15 cellular contexts compared by ENCODE assay signal in genomic region chr1:31531177-31532000, GRCh38. TPM values are rescaled to one million over a fixed set of nuclear protein-coding genes. Genes with fewer than 3 reads are reported as not detected.
A peak's percentile ranks its signal among the peaks of the same experiment; 100 is the strongest.
DNase-seq lines count a peak whose midpoint lies in the region; ATAC-seq and TF ChIP-seq lines count a peak whose summit lies in the region.
"Had no signal": no experiment of that assay in that cellular context is flagged by ENCODE, and none has a peak within 500 bp of the region (broad histone marks: within the 10 kb centered on the region; RNA-seq: fewer than 3 reads in every experiment).

No MANE protein-coding gene starts in this region.

- H3K4me1 Mint-ChIP-seq in activated CD8-positive, alpha-beta T cell treated with anti-CD3 and anti-CD28 coated beads, Interleukin-2, amount 10 ng/mL, durations not matched to agents 7 days and 5 days (ENCODE audit: low read depth) = peaks cover 12% of the 10 kb centered on the region
- H3K4me1 Mint-ChIP-seq in H9 = peaks cover 4% of the 10 kb centered on the region in 2 experiments; a peak in 3 of 4 replicates

- H3K18ac ChIP-seq in IMR-90 (ENCODE audit: low read depth, low read length) (no peak overlapping the region; the same call in 1 of the 2 replicates), H9 (ENCODE audit: insufficient read length, low read depth, low read length) (no peak overlapping the region)

- H4K5ac ChIP-seq in IMR-90 (ENCODE audit: low read depth, low read length) = no peak overlapping the region
- H4K5ac ChIP-seq in H9 (ENCODE audit: insufficient read length, low read depth, low read length) = no peak overlapping the region

- H2AK5ac ChIP-seq in IMR-90 (ENCODE audit: low read depth, low read length) (no peak overlapping the region), H9 (ENCODE audit: insufficient read length, low read length) (no peak overlapping the region)

- no peak overlapping the region for H3K27ac Mint-ChIP-seq in activated CD8-positive, alpha-beta T cell treated with anti-CD3 and anti-CD28 coated beads, Interleukin-2, amount 10 ng/mL, durations not matched to agents 7 days and 5 days
- no peak overlapping the region for H3K27ac Mint-ChIP-seq in H9
- H3K27ac Mint-ChIP-seq: CD4-positive, alpha-beta memory T cell had no signal

- ATAC-seq in IMR-90 (ENCODE audit: low read depth) = peak; percentile 93
- ATAC-seq in activated CD8-positive, alpha-beta T cell treated with anti-CD3 and anti-CD28 coated beads, Interleukin-2, amount 10 ng/mL, durations not matched to agents 7 days and 5 days = no peak
- ATAC-seq in GM21576 (IDR thresholded peaks at IDR 0.05; ENCODE audit: unreplicated experiment) = no peak

- in situ Hi-C loops in IMR-90 (cut with MboI; ENCODE audit: low sequenced_read_pairs) = no loop called here

- H2AFZ ChIP-seq in IMR-90 (replicated peaks; ENCODE audit: low read length, poor library complexity) (no peak overlapping the region), H9 (ENCODE audit: low read length) (no peak overlapping the region)

- H4K8ac ChIP-seq in IMR-90 (ENCODE audit: low read depth in 2 of 2, low read length in 2 of 2) (no peak overlapping the region), H9 (replicated peaks; ENCODE audit: insufficient read length, low read depth, low read length) (no peak overlapping the region)

- H3K9ac ChIP-seq in IMR-90 (ENCODE audit: low read depth, low read length) (no peak overlapping the region), adipocyte (ENCODE audit: low read length) (no peak overlapping the region), H9 (ENCODE audit: extremely low read depth, insufficient read length, low read length) (no peak overlapping the region)

- H3K27ac ChIP-seq in IMR-90 (ENCODE audit: insufficient read depth, low read length) = no peak overlapping the region
- no peak overlapping the region for H3K27ac ChIP-seq in H9 (ENCODE audit: insufficient read length, low read depth, low read length)
- H3K27ac ChIP-seq: ovary, testis had no signal

- H4K91ac ChIP-seq in IMR-90 (ENCODE audit: insufficient read depth, low read depth, low read length) (no peak overlapping the region), H9 (ENCODE audit: insufficient read length, low read depth, low read length) (no peak overlapping the region)

- H2BK20ac ChIP-seq in IMR-90 (ENCODE audit: low read depth, low read length) (no peak overlapping the region), H9 (ENCODE audit: low read depth, low read length, poor library complexity, severe bottlenecking) (no peak overlapping the region)

- H3K23me2 ChIP-seq in H9 (ENCODE audit: insufficient read length, low read depth, low read length, poor library complexity, severe bottlenecking) = no peaks in the 10 kb centered on the region

- H2BK12ac ChIP-seq in H9 (ENCODE audit: insufficient read length, low read depth, low read length) = no peak overlapping the region

- H3K4ac ChIP-seq in IMR-90 (ENCODE audit: low read depth, low read length) (no peak overlapping the region), H9 (ENCODE audit: low read depth, low read length) (no peak overlapping the region)

- H3K4me1 ChIP-seq in IMR-90 (ENCODE audit: control insufficient read depth, insufficient read depth, low read length) (peaks cover 6% of the 10 kb centered on the region), adipocyte (ENCODE audit: control insufficient read depth, insufficient read depth, low read length) (peaks cover 7% of the 10 kb centered on the region), H9 (ENCODE audit: insufficient read depth, low read length) (no peaks in the 10 kb centered on the region)
- H3K4me1 ChIP-seq: testis had no signal

- H3K4me2 ChIP-seq in IMR-90 (ENCODE audit: low read depth, low read length) (peak overlapping the region; percentile 33), H9 (ENCODE audit: insufficient read depth, insufficient read length, low read length) (no peak overlapping the region)

- no peaks in the 10 kb centered on the region for H3K36me3 ChIP-seq in IMR-90 (ENCODE audit: control insufficient read depth, insufficient read depth, low read length)
- H3K36me3 ChIP-seq in adipocyte (ENCODE audit: control insufficient read depth, insufficient read depth, low read length, severe bottlenecking) = no peaks in the 10 kb centered on the region
- H3K36me3 ChIP-seq: ovary had no signal

- H3K23ac ChIP-seq in IMR-90 (ENCODE audit: low read depth, low read length) = no peak overlapping the region
- no peak overlapping the region for H3K23ac ChIP-seq in H9 (ENCODE audit: insufficient read length, low read depth, low read length)

- H2BK5ac ChIP-seq in IMR-90 (ENCODE audit: low read depth, low read length, poor library complexity, severe bottlenecking) (no peak overlapping the region), H9 (ENCODE audit: insufficient read length, low read length) (no peak overlapping the region)

- no peaks in the 10 kb centered on the region; the same call in 1 of the 2 replicates for H3K9me1 ChIP-seq in IMR-90 (ENCODE audit: insufficient read depth, low read length)

- H2BK15ac ChIP-seq in IMR-90 (ENCODE audit: low read depth, low read length) (no peak overlapping the region), H9 (ENCODE audit: low read depth, low read length) (no peak overlapping the region)

- H3K79me1 ChIP-seq in IMR-90 (ENCODE audit: low read depth in 1 of 2, low read length in 2 of 2) (no peaks in the 10 kb centered on the region), H9 (ENCODE audit: insufficient read depth, low read depth, low read length, poor library complexity, severe bottlenecking) (no peaks in the 10 kb centered on the region)

- H3K9me3 ChIP-seq in IMR-90 (ENCODE audit: control insufficient read depth, insufficient read depth, low read length) (no peaks in the 10 kb centered on the region), adipocyte (ENCODE audit: control insufficient read depth, low read length) (no peaks in the 10 kb centered on the region), H9 (ENCODE audit: control insufficient read depth, low read depth, low read length) (no peaks in the 10 kb centered on the region)
- H3K9me3 ChIP-seq: ovary, testis had no signal

- H3K4me3 ChIP-seq in IMR-90 (ENCODE audit: insufficient read depth, low read depth, low read length) (no peak overlapping the region), adipocyte (ENCODE audit: low read length) (no peak overlapping the region)
- H3K4me3 ChIP-seq: ovary, testis had no signal

- no peak for TF ChIP-seq RAD21 in IMR-90 (IDR thresholded peaks at IDR 0.05; ENCODE audit: low read length)

- H4K20me1 ChIP-seq in IMR-90 (ENCODE audit: insufficient read depth, low read length) = no peaks in the 10 kb centered on the region
- no peaks in the 10 kb centered on the region for H4K20me1 ChIP-seq in H9 (ENCODE audit: control insufficient read depth, insufficient read depth, insufficient read length)

- no peak overlapping the region for H3K56ac ChIP-seq in IMR-90 (ENCODE audit: extremely low read depth, insufficient read depth, low read length)
- H3K56ac ChIP-seq in H9 (ENCODE audit: insufficient read length, low read depth, low read length) = no peak overlapping the region

- H3K14ac ChIP-seq in IMR-90 (replicated peaks; ENCODE audit: low read depth, low read length) (no peak overlapping the region), H9 (ENCODE audit: insufficient read depth, low read length) (no peak overlapping the region)

- CTCF ChIA-PET in IMR-90 (lab: Yijun Ruan, JAX) = interaction anchor here (0.7 to 2.0 kb wide), 3 partner anchors 9 to 350 kb away, joined by 3 to 8 read pairs (median 5); no protein-coding TSS in a partner anchor
- CTCF ChIA-PET in activated CD8-positive, alpha-beta T cell treated with anti-CD3 and anti-CD28 coated beads, Interleukin-2, amount 10 ng/mL, durations not matched to agents 7 days and 5 days (lab: Charles Lee) = interaction anchor here (0.9 to 1.4 kb wide), 4 partner anchors 12 to 137 kb away, joined by 3 to 5 read pairs (median 4); no protein-coding TSS in a partner anchor
- CTCF ChIA-PET in HEK293T (lab: Yijun Ruan, JAX) = interaction anchor here (0.7 to 2.6 kb wide), 5 partner anchors 18 to 350 kb away, joined by 3 to 16 read pairs (median 3); no protein-coding TSS in a partner anchor

- peak; percentile 43 for DNase-seq in AG20443 (ENCODE audit: low spot score)
- DNase-seq in IMR-90 = peak; percentile 70
- peak; percentile 15 for DNase-seq in adipocyte (ENCODE audit: low read depth)
- peak; percentile 92 for DNase-seq in islet precursor cell
- DNase-seq in activated CD8-positive, alpha-beta T cell treated with anti-CD3 and anti-CD28 coated beads, Interleukin-2, amount 10 ng/mL, durations not matched to agents 7 days and 5 days = no peak
- DNase-seq in H9 = no peak
- DNase-seq in HEK293T (ENCODE audit: extremely low spot score) = no peak
- DNase-seq: activated CD4-positive, alpha-beta T cell treated with anti-CD3 and anti-CD28 coated beads for 1 hour; activated gamma-delta T cell; CD4-positive, alpha-beta memory T cell; NCI-H146; ovary; RPMI8226; testis had no signal

- no TSS peak for BruUV-seq in IMR-90 (replicated peaks; lab: Mats Ljungman, UMichigan)

- no peak overlapping the region for H3T11ph ChIP-seq in H9 (ENCODE audit: low read length)

- peaks cover 18% of the 10 kb centered on the region for H3K27me3 ChIP-seq in IMR-90 (ENCODE audit: control insufficient read depth, insufficient read depth, low read length)
- H3K27me3 ChIP-seq in adipocyte (replicated peaks; ENCODE audit: control insufficient read depth, insufficient read depth, low read length) = peaks cover 3% of the 10 kb centered on the region
- H3K27me3 ChIP-seq in H9 (ENCODE audit: insufficient read depth, low read length) = no peaks in the 10 kb centered on the region
- H3K27me3 ChIP-seq: ovary, testis had no signal

- H3K9me3 Mint-ChIP-seq in activated CD8-positive, alpha-beta T cell treated with anti-CD3 and anti-CD28 coated beads, Interleukin-2, amount 10 ng/mL, durations not matched to agents 7 days and 5 days (ENCODE audit: insufficient read depth) = no peaks in the 10 kb centered on the region
- H3K9me3 Mint-ChIP-seq in H9 = no peaks in the 10 kb centered on the region

- no peaks in the 10 kb centered on the region for H3K36me3 Mint-ChIP-seq in activated CD8-positive, alpha-beta T cell treated with anti-CD3 and anti-CD28 coated beads, Interleukin-2, amount 10 ng/mL, durations not matched to agents 7 days and 5 days (ENCODE audit: low read depth)
- H3K36me3 Mint-ChIP-seq in H9 (ENCODE audit: insufficient read depth in 1 of 3, low read depth in 3 of 3) = no peaks in the 10 kb centered on the region
- H3K36me3 Mint-ChIP-seq: CD4-positive, alpha-beta memory T cell had no signal

- intact Hi-C loops in IMR-90 (cut with micrococcal nuclease) = no loop called here

- POLR2A ChIA-PET in IMR-90 (lab: Charles Lee; ENCODE audit: unreplicated experiment) = no interaction called here
- POLR2A ChIA-PET in activated CD8-positive, alpha-beta T cell treated with anti-CD3 and anti-CD28 coated beads, Interleukin-2, amount 10 ng/mL, durations not matched to agents 7 days and 5 days (lab: Charles Lee) = interaction anchor here (0.6 kb wide), 1 partner anchor 19 kb away, joined by 4 read pairs; no protein-coding TSS in a partner anchor
- POLR2A ChIA-PET in HEK293T (lab: Yijun Ruan, JAX) = interaction anchor here (1.0 kb wide), 1 partner anchor 235 kb away, joined by 3 read pairs; the partner anchor contains the start of genes SNRNP40 and ZCCHC17

- TF ChIP-seq POLR2A in IMR-90 (IDR thresholded peaks at IDR 0.05; ENCODE audit: low read depth, low read length) = no peak

- H2BK120ac ChIP-seq in IMR-90 (ENCODE audit: low read depth, low read length) (no peak overlapping the region; the same call in 1 of the 2 replicates), H9 (ENCODE audit: low read depth, low read length, poor library complexity, severe bottlenecking) (no peak overlapping the region)

- no peak overlapping the region for H3K4me3 Mint-ChIP-seq in activated CD8-positive, alpha-beta T cell treated with anti-CD3 and anti-CD28 coated beads, Interleukin-2, amount 10 ng/mL, durations not matched to agents 7 days and 5 days
- H3K4me3 Mint-ChIP-seq in H9 = no peak overlapping the region
- H3K4me3 Mint-ChIP-seq: CD4-positive, alpha-beta memory T cell had no signal

- 62% methylated on average over 5 of the region's 10 CpGs; no CpG with 5 or more reads in 1 of the 2 experiments for WGBS in IMR-90 (ENCODE audit: extremely low coverage in 2 of 2, insufficient read length in 1 of 2), 2 experiments
- no CpG with 5 or more reads among the region's 10 CpGs for WGBS in H9 (ENCODE audit: extremely low coverage, insufficient read length, low lambda C conversion rate)

- TF ChIP-seq CTCF in IMR-90 (conservative IDR thresholded peaks at IDR 0.05; ENCODE audit: low read depth, low read length) = no peak
- no peak for TF ChIP-seq CTCF in H9 (conservative IDR thresholded peaks at IDR 0.05)

- H3K27me3 Mint-ChIP-seq in activated CD8-positive, alpha-beta T cell treated with anti-CD3 and anti-CD28 coated beads, Interleukin-2, amount 10 ng/mL, durations not matched to agents 7 days and 5 days (ENCODE audit: low read depth) = peaks cover 29% of the 10 kb centered on the region
- H3K27me3 Mint-ChIP-seq in H9 (ENCODE audit: low read depth) = no peaks in the 10 kb centered on the region

- no peaks in the 10 kb centered on the region for H3K79me2 ChIP-seq in H9 (ENCODE audit: insufficient read depth, low read length)

- no peak overlapping the region for H2AK9ac ChIP-seq in IMR-90 (replicated peaks; ENCODE audit: low read depth, low read length, poor library complexity)

- dilution Hi-C loops in IMR-90 (cut with HindIII; ENCODE audit: low sequenced_read_pairs, unreplicated experiment) = no loop called here

RNA-seq across cellular contexts. Expression of gene TINAGL1, which starts 44.9 kb away (rescaled TPM):
- total RNA-seq in IMR-90 (2012; rRNA removed) (0.54 and 0.56 TPM in 2 replicates), H9 (2021) (2.5 TPM in 2 replicates)
- 1.4 and 1.5 TPM in 2 replicates for polyA plus RNA-seq in IMR-90 (2012; rRNA removed)
- 0.76 and 2.1 TPM in 2 replicates for polyA plus RNA-seq in IMR-90 (2012; cell fraction: cytosol; rRNA removed)
- 1.7 and 2.8 TPM in 2 replicates for polyA plus RNA-seq in IMR-90 (2012; cell fraction: nucleus; rRNA removed; ENCODE audit: low replicate concordance)
- total RNA-seq in activated CD8-positive, alpha-beta T cell treated with anti-CD3 and anti-CD28 coated beads, Interleukin-2, amount 10 ng/mL, durations not matched to agents 7 days and 5 days = not detected
- total RNA-seq: CD4-positive, alpha-beta memory T cell had no signal
- polyA plus RNA-seq: CD4-positive, alpha-beta memory T cell had no signal

Comparison
In these comparisons a context has a peak if more than half of its experiments do, and no peak if none do; other contexts are left out.
1. DNase-seq: peak in AG20443 (single experiment), IMR-90 (single experiment), adipocyte (single experiment) and islet precursor cell (single experiment); none in activated CD8-positive, alpha-beta T cell treated with anti-CD3 and anti-CD28 coated beads, Interleukin-2, amount 10 ng/mL, durations not matched to agents 7 days and 5 days (single experiment), H9 (single experiment) and HEK293T (single experiment).